Comparison of ENCODE assay signal across 19 cellular contexts in the genomic region with DNA sequence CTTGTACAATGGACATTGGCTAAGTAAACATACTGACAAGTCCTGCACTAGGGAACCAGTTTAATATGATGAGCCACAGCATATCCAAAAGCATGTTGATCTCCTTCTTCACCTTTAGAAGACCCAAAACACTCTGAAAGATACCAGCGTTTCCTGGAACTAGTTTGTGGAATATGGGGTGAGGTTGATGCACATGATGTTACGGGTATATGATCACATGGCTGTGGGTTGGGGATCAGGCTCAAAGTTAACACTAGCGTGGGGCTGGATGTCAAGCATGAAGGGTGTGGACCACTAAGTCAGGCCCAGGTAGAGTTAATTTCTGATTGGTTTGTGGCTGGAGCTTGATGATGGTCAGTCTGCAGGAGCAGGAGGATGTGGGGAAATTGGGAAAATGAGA. TPM values are rescaled to one million over a fixed set of nuclear protein-coding genes. Genes with fewer than 3 reads are reported as not detected.
DNase-seq lines count a peak whose midpoint lies in the region; ATAC-seq and TF ChIP-seq lines count a peak whose summit lies in the region.
"Had no signal": no experiment of that assay in that cellular context is flagged by ENCODE, and none has a peak within 500 bp of the region (broad histone marks: within the 10 kb centered on the region; RNA-seq: fewer than 3 reads in every experiment).

No MANE protein-coding gene starts in this region.

- H3K9me3 ChIP-seq in OCI-LY1 (ENCODE audit: low read length), result no peaks in the 10 kb centered on the region
- no peaks in the 10 kb centered on the region for H3K9me3 ChIP-seq in upper lobe of right lung
- H3K9me3 ChIP-seq: A549 had no signal

- intact Hi-C loops in cardiac septum (cut with DNase I), result no loop called here
- intact Hi-C loops in left cardiac atrium (cut with DNase I), result no loop called here
- intact Hi-C loops in upper lobe of right lung (cut with DNase I), result no loop called here

- peak overlapping the region; percentile 100 for H3K9ac ChIP-seq in OCI-LY1 (ENCODE audit: low read length)

- H3K4me2 ChIP-seq in OCI-LY1 (ENCODE audit: low read length), result peak overlapping the region; percentile 100
- H3K4me2 ChIP-seq: A549 had no signal

- H3K27me3 Mint-ChIP-seq in memory B cell, result peaks cover 9% of the 10 kb centered on the region

- no peaks in the 10 kb centered on the region for H3K27me3 ChIP-seq in OCI-LY1 (ENCODE audit: insufficient read depth, low read length)
- H3K27me3 ChIP-seq in upper lobe of right lung, result peaks cover 29% of the 10 kb centered on the region

- peaks cover 16% of the 10 kb centered on the region; the same call in 1 of the 2 replicates for H3F3A ChIP-seq in OCI-LY1 (ENCODE audit: insufficient read depth, low read length)

- H3K36me3 ChIP-seq in OCI-LY1 (ENCODE audit: insufficient read depth, low read length) (peaks cover 71% of the 10 kb centered on the region), upper lobe of right lung (no peaks in the 10 kb centered on the region)

- no peaks in the 10 kb centered on the region for H3K9me3 Mint-ChIP-seq in memory B cell
- H3K9me3 Mint-ChIP-seq: CD4-positive, alpha-beta T cell had no signal

- peak overlapping the region; percentile 65 for H3K4me3 Mint-ChIP-seq in memory B cell
- H3K4me3 Mint-ChIP-seq: CD4-positive, alpha-beta T cell had no signal

- peaks cover 1% of the 10 kb centered on the region for H3K36me3 Mint-ChIP-seq in memory B cell

- H3K27ac ChIP-seq in OCI-LY1 (ENCODE audit: low read depth, low read length, poor library complexity, severe bottlenecking) (peak overlapping the region; percentile 100), upper lobe of right lung (no peak overlapping the region)
- H3K27ac ChIP-seq: A549 had no signal

- ATAC-seq in left cardiac atrium, result no peak
- ATAC-seq in memory B cell (ENCODE audit: low read depth), result no peak
- no peak for ATAC-seq in upper lobe of right lung
- ATAC-seq: A549 had no signal

- no peaks in the 10 kb centered on the region for H4K20me1 ChIP-seq in OCI-LY1 (ENCODE audit: insufficient read depth, low read length)

- peak overlapping the region; percentile 100 for H3K4me3 ChIP-seq in OCI-LY1 (ENCODE audit: low read depth, low read length, poor library complexity, severe bottlenecking)
- H3K4me3 ChIP-seq in upper lobe of right lung, result no peak overlapping the region
- H3K4me3 ChIP-seq: A549 had no signal

- H3K4me1 ChIP-seq in OCI-LY1 (ENCODE audit: insufficient read depth, low read length, severe bottlenecking) (peaks cover 92% of the 10 kb centered on the region), upper lobe of right lung (no peaks in the 10 kb centered on the region)
- H3K4me1 ChIP-seq: A549 had no signal

- no peaks in the 10 kb centered on the region for H3K9me2 ChIP-seq in OCI-LY1 (ENCODE audit: low read depth, low read length)

- peaks cover 42% of the 10 kb centered on the region for H3K4me1 Mint-ChIP-seq in memory B cell

- DNase-seq in cardiac septum (ENCODE audit: low spot score) (peak; percentile 7), left cardiac atrium (no peak), memory B cell (ENCODE audit: low spot score in 2 of 2) (no peak), NCI-H2227 (lab: John Stamatoyannopoulos, UW; ENCODE audit: unreplicated experiment) (no peak), NCI-H2171 treated with DMSO at 0.1 percent for 48 hours (lab: John Stamatoyannopoulos, UW) (no peak), A172 (ENCODE audit: low spot score) (no peak), upper lobe of right lung (no peak)
- DNase-seq: Calu3, DMS53, HCEC 1CT, IMR-90, Kasumi-1, NCI-H1105, NCI-H1694 treated with DMSO at 0.1 percent for 48 hours, NCI-H446 had no signal

- H3K27ac Mint-ChIP-seq in memory B cell, result peak overlapping the region; percentile 22
- H3K27ac Mint-ChIP-seq: CD4-positive, alpha-beta T cell had no signal

- H3K79me2 ChIP-seq in OCI-LY1 (ENCODE audit: insufficient read depth, low read length), result peaks cover 31% of the 10 kb centered on the region

- no peak overlapping the region for H2AFZ ChIP-seq in OCI-LY1 (ENCODE audit: low read length)

- TF ChIP-seq CTCF in OCI-LY1 (IDR thresholded peaks at IDR 0.05; ENCODE audit: low read length) (no peak), upper lobe of right lung (IDR thresholded peaks at IDR 0.05) (no peak)

RNA-seq across cellular contexts. Expression of gene IGLL5, which starts 9.0 kb away (rescaled TPM):
- total RNA-seq in cardiac septum (not detected), left cardiac atrium (under 1 TPM; 0.58 to 0.77 TPM), upper lobe of right lung (12.3 TPM)
- not detected in 2 replicates for total RNA-seq in A172 (2014; rRNA removed; shearing (Covaris generic))
- total RNA-seq: Calu3; CD4-positive, alpha-beta T cell; HT-29; IMR-90 had no signal
